Comparison of ENCODE assay signal across 17 cellular contexts in genomic region chr15:90789496-90789895, GRCh38.
DNase-seq lines count a peak whose midpoint lies in the region; TF ChIP-seq lines count a peak whose summit lies in the region.
"Had no signal": no experiment of that assay in that cellular context is flagged by ENCODE, and none has a peak within 500 bp of the region (broad histone marks: within the 10 kb centered on the region; RNA-seq: fewer than 3 reads in every experiment).

No MANE protein-coding gene starts in this region.

- no peak overlapping the region for H3K4me2 ChIP-seq in MM.1S (ENCODE audit: low read depth, low read length)

- no peak for TF ChIP-seq CTCF in fibroblast of pulmonary artery (IDR thresholded peaks at IDR 0.05; ENCODE audit: low read length, missing control alignments)
- no peak for TF ChIP-seq CTCF in MM.1S (IDR thresholded peaks at IDR 0.05; ENCODE audit: low read length)
- no peak for TF ChIP-seq CTCF in BE2C (IDR thresholded peaks at IDR 0.05; ENCODE audit: low read depth, low read length)
- no peak for TF ChIP-seq CTCF in spleen (IDR thresholded peaks at IDR 0.05 in 8 of 11, conservative IDR thresholded peaks at IDR 0.05 in 3 of 11)

- no peaks in the 10 kb centered on the region for H3K9me2 ChIP-seq in MM.1S (replicated peaks; ENCODE audit: insufficient read depth, low read length)

- H3K4me3 ChIP-seq in fibroblast of pulmonary artery (replicated peaks; ENCODE audit: low read depth, low read length): no peak overlapping the region
- H3K4me3 ChIP-seq in MM.1S (ENCODE audit: low read length): no peak overlapping the region
- no peak overlapping the region for H3K4me3 ChIP-seq in BE2C (ENCODE audit: low read depth, low read length)
- H3K4me3 ChIP-seq in spleen: no peak overlapping the region

- peaks cover 22% of the 10 kb centered on the region for H3K4me1 Mint-ChIP-seq in T-helper 1 cell treated with Interleukin-12 subunit alpha and Interleukin-12 subunit beta and Interleukin-4 antibody, amounts not matched to agents 30 μg/mL and 1 μg/mL, for 36 hours (ENCODE audit: low read depth)
- H3K4me1 Mint-ChIP-seq: H9 had no signal

- H3K27ac Mint-ChIP-seq in T-helper 1 cell treated with Interleukin-12 subunit alpha and Interleukin-12 subunit beta and Interleukin-4 antibody, amounts not matched to agents 30 μg/mL and 1 μg/mL, for 36 hours: peak overlapping the region; percentile 26
- H3K27ac Mint-ChIP-seq: H9 had no signal

- DNase-seq in T-helper 1 cell: no peak
- DNase-seq in NCI-H510A treated with DMSO at 0.1 percent for 48 hours (lab: John Stamatoyannopoulos, UW): peak; percentile 77
- DNase-seq in fibroblast of pulmonary artery (ENCODE audit: low read depth): peak; percentile 17
- DNase-seq in superior temporal gyrus (ENCODE audit: extremely low spot score): peak; percentile 30
- DNase-seq in MM.1S: no peak
- no peak for DNase-seq in BE2C
- DNase-seq in spleen: no peak
- DNase-seq: DMS 273 treated with DMSO at 0.1 percent for 48 hours, H9, NCI-H1092 treated with DMSO at 0.1 percent for 48 hours, NCI-H187 treated with DMSO at 0.1 percent for 48 hours, NCI-H2171, NCI-H446 treated with DMSO at 0.1 percent for 48 hours, NCI-H774, RPMI8226, SIG-M5 had no signal

- WGBS in spleen, 5 donors: 86 to 98% (median 89%) methylated on average over 4 of the region's 4 CpGs

- no peaks in the 10 kb centered on the region for H3K4me1 ChIP-seq in MM.1S (ENCODE audit: low read length)
- H3K4me1 ChIP-seq in BE2C: no peaks in the 10 kb centered on the region
- H3K4me1 ChIP-seq in spleen: peaks cover 0 to 19% (median 3%) of the 10 kb centered on the region in 6 donors

- no peak for TF ChIP-seq POLR2A in spleen (IDR thresholded peaks at IDR 0.05)

- H3K27me3 ChIP-seq in MM.1S (replicated peaks; ENCODE audit: insufficient read depth, low read length) (no peaks in the 10 kb centered on the region), BE2C (no peaks in the 10 kb centered on the region), spleen (replicated peaks in 1 of 7) (no peaks in the 10 kb centered on the region)

- H3K9ac ChIP-seq in MM.1S (ENCODE audit: low read length): no peak overlapping the region

- no peak overlapping the region for H3K4me3 Mint-ChIP-seq in T-helper 1 cell treated with Interleukin-12 subunit alpha and Interleukin-12 subunit beta and Interleukin-4 antibody, amounts not matched to agents 30 μg/mL and 1 μg/mL, for 36 hours
- H3K4me3 Mint-ChIP-seq: H9 had no signal

- H3K27ac ChIP-seq in MM.1S (ENCODE audit: low read length) (no peak overlapping the region), spleen (no peak overlapping the region)

- H4K20me1 ChIP-seq in MM.1S (ENCODE audit: insufficient read depth, low read length): no peaks in the 10 kb centered on the region

- intact Hi-C loops in spleen (cut with DNase I; ENCODE audit: low total_unique reads): no loop called here

- no peaks in the 10 kb centered on the region for H3K27me3 Mint-ChIP-seq in T-helper 1 cell treated with Interleukin-12 subunit alpha and Interleukin-12 subunit beta and Interleukin-4 antibody, amounts not matched to agents 30 μg/mL and 1 μg/mL, for 36 hours (ENCODE audit: low read depth)

- H2AFZ ChIP-seq in MM.1S (ENCODE audit: low read length): no peak overlapping the region

- H3F3A ChIP-seq in MM.1S (ENCODE audit: insufficient read depth, low read length): no peaks in the 10 kb centered on the region; the same call in 1 of the 2 replicates

- H3K9me3 Mint-ChIP-seq in T-helper 1 cell treated with Interleukin-12 subunit alpha and Interleukin-12 subunit beta and Interleukin-4 antibody, amounts not matched to agents 30 μg/mL and 1 μg/mL, for 36 hours: no peaks in the 10 kb centered on the region
- H3K9me3 Mint-ChIP-seq: H9 had no signal

- 0 out of 2 replicates have a peak, but pooled peaks cover 4% of the 10 kb centered on the region for H3K36me3 ChIP-seq in MM.1S (replicated peaks; ENCODE audit: insufficient read depth, low read length)
- H3K36me3 ChIP-seq in BE2C: peaks cover 9% of the 10 kb centered on the region
- H3K36me3 ChIP-seq in spleen: peaks cover 0 to 44% (median 0%) of the 10 kb centered on the region in 6 donors

- H3K9me3 ChIP-seq in MM.1S (replicated peaks; ENCODE audit: insufficient read depth, low read length) (no peaks in the 10 kb centered on the region), BE2C (no peaks in the 10 kb centered on the region), spleen (no peaks in the 10 kb centered on the region)

- H3K36me3 Mint-ChIP-seq in T-helper 1 cell treated with Interleukin-12 subunit alpha and Interleukin-12 subunit beta and Interleukin-4 antibody, amounts not matched to agents 30 μg/mL and 1 μg/mL, for 36 hours (ENCODE audit: low read depth): peaks cover 47% of the 10 kb centered on the region

- H3K79me2 ChIP-seq in MM.1S (ENCODE audit: low read length): no peaks in the 10 kb centered on the region

Comparison
In these comparisons a context has a peak if more than half of its experiments do, and no peak if none do; other contexts are left out.
1. DNase-seq: peak in NCI-H510A treated with DMSO at 0.1 percent for 48 hours (single experiment), fibroblast of pulmonary artery (single experiment) and superior temporal gyrus (single experiment); none in T-helper 1 cell (0 of 5), MM.1S (single experiment), BE2C (single experiment) and spleen (single experiment).